18 cellular contexts compared by ENCODE assay signal in genomic region chr22:38479096-38479840, GRCh38. TPM values are rescaled to one million over a fixed set of nuclear protein-coding genes. Genes with fewer than 3 reads are reported as not detected.
DNase-seq lines count a peak whose midpoint lies in the region; TF ChIP-seq lines count a peak whose summit lies in the region.
"Had no signal": no experiment of that assay in that cellular context is flagged by ENCODE, and none has a peak within 500 bp of the region (broad histone marks: within the 10 kb centered on the region; RNA-seq: fewer than 3 reads in every experiment).

No MANE protein-coding gene starts in this region.

- peaks cover 50% of the 10 kb centered on the region for H3F3A ChIP-seq in smooth muscle cell (ENCODE audit: low read depth)

- TF ChIP-seq CTCF in kidney epithelial cell (IDR thresholded peaks at IDR 0.05; ENCODE audit: insufficient read depth, low read length, poor library complexity, severe bottlenecking) (no peak), smooth muscle cell (IDR thresholded peaks at IDR 0.05; ENCODE audit: borderline replicate concordance, insufficient read depth, poor library complexity, severe bottlenecking) (no peak), brain microvascular endothelial cell (IDR thresholded peaks at IDR 0.05; ENCODE audit: low read depth, low read length, missing control alignments) (no peak)

- H3K36me3 ChIP-seq in kidney epithelial cell (ENCODE audit: control insufficient read depth, insufficient read depth, low read length), result peaks cover 2% of the 10 kb centered on the region
- H3K36me3 ChIP-seq in smooth muscle cell (ENCODE audit: low read depth), result peaks cover 5% of the 10 kb centered on the region
- peaks cover 83% of the 10 kb centered on the region for H3K36me3 ChIP-seq in brain microvascular endothelial cell (replicated peaks)

- H3K4me1 ChIP-seq in smooth muscle cell (ENCODE audit: low read depth), result no peaks in the 10 kb centered on the region

- H3K9me3 Mint-ChIP-seq in activated naive CD8-positive, alpha-beta T cell (ENCODE audit: low read depth), result no peaks in the 10 kb centered on the region
- H3K9me3 Mint-ChIP-seq in activated naive CD8-positive, alpha-beta T cell treated with anti-CD3 and anti-CD28 coated beads for 36 hours, result no peaks in the 10 kb centered on the region
- H3K9me3 Mint-ChIP-seq: activated naive CD4-positive, alpha-beta T cell treated with anti-CD3 and anti-CD28 coated beads, Interleukin-2, amount 10 ng/mL, durations not matched to agents 7 days and 5 days had no signal

- peaks cover 11% of the 10 kb centered on the region for H3K36me3 Mint-ChIP-seq in activated naive CD8-positive, alpha-beta T cell
- H3K36me3 Mint-ChIP-seq in activated naive CD8-positive, alpha-beta T cell treated with anti-CD3 and anti-CD28 coated beads for 36 hours, result peaks cover 33% of the 10 kb centered on the region

- H3K27ac ChIP-seq in smooth muscle cell (ENCODE audit: low read depth) (peak overlapping the region; percentile 22), brain microvascular endothelial cell (no peak overlapping the region)
- H3K27ac ChIP-seq: A549, PC-9, thoracic aorta had no signal

- no peak overlapping the region for H3K4me3 Mint-ChIP-seq in activated naive CD8-positive, alpha-beta T cell
- H3K4me3 Mint-ChIP-seq in activated naive CD8-positive, alpha-beta T cell treated with anti-CD3 and anti-CD28 coated beads for 36 hours, result no peak overlapping the region
- H3K4me3 Mint-ChIP-seq: activated naive CD4-positive, alpha-beta T cell treated with anti-CD3 and anti-CD28 coated beads, Interleukin-2, amount 10 ng/mL, durations not matched to agents 7 days and 5 days had no signal

- no peak overlapping the region for H2AFZ ChIP-seq in smooth muscle cell (ENCODE audit: low read depth)
- H2AFZ ChIP-seq: PC-9 had no signal

- H3K79me2 ChIP-seq in smooth muscle cell (ENCODE audit: low read depth), result no peaks in the 10 kb centered on the region

- no peaks in the 10 kb centered on the region for H3K9me3 ChIP-seq in smooth muscle cell (replicated peaks; ENCODE audit: low read depth)
- H3K9me3 ChIP-seq: A549, thoracic aorta had no signal

- no peak overlapping the region for H3K4me2 ChIP-seq in smooth muscle cell
- H3K4me2 ChIP-seq: A549, PC-9 had no signal

- peak overlapping the region; percentile 66 for H3K27ac Mint-ChIP-seq in activated naive CD8-positive, alpha-beta T cell
- no peak overlapping the region for H3K27ac Mint-ChIP-seq in activated naive CD8-positive, alpha-beta T cell treated with anti-CD3 and anti-CD28 coated beads for 36 hours
- H3K27ac Mint-ChIP-seq: activated naive CD4-positive, alpha-beta T cell treated with anti-CD3 and anti-CD28 coated beads, Interleukin-2, amount 10 ng/mL, durations not matched to agents 7 days and 5 days had no signal

- peaks cover 24% of the 10 kb centered on the region for H3K4me1 Mint-ChIP-seq in activated naive CD8-positive, alpha-beta T cell (ENCODE audit: low read depth)
- peaks cover 17% of the 10 kb centered on the region for H3K4me1 Mint-ChIP-seq in activated naive CD8-positive, alpha-beta T cell treated with anti-CD3 and anti-CD28 coated beads for 36 hours

- WGBS in smooth muscle cell (ENCODE audit: low lambda C conversion rate), result 80% methylated on average over 7 of the region's 7 CpGs

- H3K4me3 ChIP-seq in kidney epithelial cell (ENCODE audit: low read depth, low read length) (no peak overlapping the region), smooth muscle cell (no peak overlapping the region), brain microvascular endothelial cell (ENCODE audit: low read depth, low read length) (no peak overlapping the region)
- H3K4me3 ChIP-seq: A549, PC-9, thoracic aorta had no signal

- no peak overlapping the region for H3K9ac ChIP-seq in smooth muscle cell (ENCODE audit: low read depth)

- no peaks in the 10 kb centered on the region for H3K27me3 ChIP-seq in kidney epithelial cell (ENCODE audit: control insufficient read depth, insufficient read depth, low read length)
- no peaks in the 10 kb centered on the region for H3K27me3 ChIP-seq in smooth muscle cell (ENCODE audit: low read depth)
- no peaks in the 10 kb centered on the region for H3K27me3 ChIP-seq in brain microvascular endothelial cell (replicated peaks)

- in situ Hi-C loops in SK-MEL-5 (cut with HindIII; ENCODE audit: low pct_unique_long_range_greater_than_20kb, low sequenced_read_pairs) (no loop called here), brain microvascular endothelial cell (cut with HindIII; ENCODE audit: low pct_ligation_motif_present, low sequenced_read_pairs) (no loop called here)

- peaks cover 59% of the 10 kb centered on the region for H4K20me1 ChIP-seq in smooth muscle cell (ENCODE audit: low read depth)

- no peaks in the 10 kb centered on the region for H3K27me3 Mint-ChIP-seq in activated naive CD8-positive, alpha-beta T cell
- H3K27me3 Mint-ChIP-seq in activated naive CD8-positive, alpha-beta T cell treated with anti-CD3 and anti-CD28 coated beads for 36 hours, result no peaks in the 10 kb centered on the region

- DNase-seq in activated naive CD8-positive, alpha-beta T cell treated with anti-CD3 and anti-CD28 coated beads for 36 hours, result no peak
- DNase-seq in SK-MEL-5 (ENCODE audit: low read depth, low spot score) (peak; percentile 65), kidney epithelial cell (ENCODE audit: low read depth) (peak; percentile 63), smooth muscle cell (lab: John Stamatoyannopoulos, UW; ENCODE audit: unreplicated experiment) (no peak), A172 (ENCODE audit: low spot score) (no peak), brain microvascular endothelial cell (no peak)
- no peak for DNase-seq in activated T-cell treated with anti-CD3 and anti-CD28 coated beads, Interleukin-2, amount 50 U/mL, for 1 hour
- DNase-seq: activated CD4-positive, CD25-positive, alpha-beta regulatory T cell; activated naive CD4-positive, alpha-beta T cell treated with anti-CD3 and anti-CD28 coated beads, Interleukin-2, amount 10 ng/mL, durations not matched to agents 7 days and 5 days; NCI-H1694; NCI-H510A treated with DMSO at 0.1 percent for 48 hours; PC-9; T-helper 1 cell had no signal

RNA-seq across cellular contexts. Expression of gene KDELR3, which starts 11.4 kb away (rescaled TPM):
- 1 to 10 TPM in 1 of 2 experiments, under 1 TPM in 1; 0.72 to 1.3 TPM for total RNA-seq in activated naive CD8-positive, alpha-beta T cell treated with anti-CD3 and anti-CD28 coated beads for 36 hours
- total RNA-seq in SK-MEL-5 (2014; rRNA removed; shearing (Covaris generic)), result 61.9 and 64.9 TPM in 2 replicates
- polyA plus RNA-seq in SK-MEL-5 (2015; cell fraction: cytosol; rRNA removed), result 65.2 and 68.1 TPM in 2 replicates
- 10.5 and 12.4 TPM in 2 replicates for polyA plus RNA-seq in SK-MEL-5 (2015; cell fraction: nucleus; rRNA removed)
- 17.0 and 18.5 TPM in 2 replicates for total RNA-seq in kidney epithelial cell
- 163 and 207 TPM in 2 replicates for total RNA-seq in smooth muscle cell
- 198 and 252 TPM in 2 replicates for polyA plus RNA-seq in smooth muscle cell
- total RNA-seq in A172 (2014; rRNA removed; shearing (Covaris generic)), result 18.4 and 24.4 TPM in 2 replicates

RNA-seq across cellular contexts. Expression of gene KCNJ4, which starts 24.3 kb away (rescaled TPM):
- total RNA-seq in activated naive CD8-positive, alpha-beta T cell treated with anti-CD3 and anti-CD28 coated beads for 36 hours, result not detected
- 0.16 and 0.29 TPM in 2 replicates for total RNA-seq in SK-MEL-5 (2014; rRNA removed; shearing (Covaris generic))
- polyA plus RNA-seq in SK-MEL-5 (2015; cell fraction: cytosol; rRNA removed), result 0.95 and 1.7 TPM in 2 replicates
- polyA plus RNA-seq in SK-MEL-5 (2015; cell fraction: nucleus; rRNA removed), result 0.57 and 1.0 TPM in 2 replicates
- total RNA-seq in kidney epithelial cell (not detected in 2 replicates), smooth muscle cell (0.81 TPM in 1 of 2 replicates, not detected in the other)
- not detected in 2 replicates for polyA plus RNA-seq in smooth muscle cell
- 0.31 TPM in 1 of 2 replicates, not detected in the other for total RNA-seq in A172 (2014; rRNA removed; shearing (Covaris generic))
- total RNA-seq: bronchial epithelial cell, mucosa of gallbladder, thoracic aorta had no signal

RNA-seq across cellular contexts. Expression of gene DDX17, which starts 26.8 kb away (rescaled TPM):
- total RNA-seq in activated naive CD8-positive, alpha-beta T cell treated with anti-CD3 and anti-CD28 coated beads for 36 hours, result 100 to 1,000 TPM; 254 to 256 TPM
- total RNA-seq in SK-MEL-5 (2014; rRNA removed; shearing (Covaris generic)), result 308 and 397 TPM in 2 replicates
- polyA plus RNA-seq in SK-MEL-5 (2015; cell fraction: cytosol; rRNA removed), result 164 and 248 TPM in 2 replicates
- 2,731 and 3,315 TPM in 2 replicates for polyA plus RNA-seq in SK-MEL-5 (2015; cell fraction: nucleus; rRNA removed)
- total RNA-seq in kidney epithelial cell (333 and 445 TPM in 2 replicates), smooth muscle cell (182 and 201 TPM in 2 replicates)
- 11.5 and 22.2 TPM in 2 replicates for polyA plus RNA-seq in smooth muscle cell
- total RNA-seq in A172 (2014; rRNA removed; shearing (Covaris generic)), result 241 and 273 TPM in 2 replicates

Comparison
In these comparisons a context has a peak if more than half of its experiments do, and no peak if none do; other contexts are left out.
1. DNase-seq: peak in SK-MEL-5 (single experiment) and kidney epithelial cell (single experiment); none in activated naive CD8-positive, alpha-beta T cell treated with anti-CD3 and anti-CD28 coated beads for 36 hours (single experiment), smooth muscle cell (single experiment), A172 (single experiment), activated T-cell treated with anti-CD3 and anti-CD28 coated beads, Interleukin-2, amount 50 U/mL, for 1 hour (single experiment) and brain microvascular endothelial cell (single experiment).